Comparison of ENCODE assay signal across 1 cellular context in the genomic region with DNA sequence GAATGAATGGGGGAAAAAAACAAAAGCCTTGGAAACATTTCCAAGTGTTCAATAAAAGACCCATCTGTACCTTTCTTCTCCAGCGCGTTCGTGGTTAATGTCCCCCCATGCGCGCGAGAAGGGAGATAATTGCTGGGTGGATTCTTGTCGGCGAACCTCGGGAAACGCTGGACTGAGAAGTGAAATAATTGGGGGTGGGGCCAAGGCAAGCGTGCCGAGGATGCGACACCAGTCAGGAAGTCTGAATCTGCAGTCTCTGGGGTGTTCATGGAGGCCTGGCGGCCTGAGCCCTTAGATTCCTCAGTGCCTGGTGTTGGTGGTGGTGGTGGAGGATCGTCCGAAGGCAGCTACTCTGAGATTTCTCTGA.
TF ChIP-seq lines count a peak whose summit lies in the region.

No MANE protein-coding gene starts in this region.

TF ChIP-seq in H1, 55 proteins besides CTCF, POLR2A, EP300 and RAD21 (continued from another document):
- TF ChIP-seq, protein P1, sequence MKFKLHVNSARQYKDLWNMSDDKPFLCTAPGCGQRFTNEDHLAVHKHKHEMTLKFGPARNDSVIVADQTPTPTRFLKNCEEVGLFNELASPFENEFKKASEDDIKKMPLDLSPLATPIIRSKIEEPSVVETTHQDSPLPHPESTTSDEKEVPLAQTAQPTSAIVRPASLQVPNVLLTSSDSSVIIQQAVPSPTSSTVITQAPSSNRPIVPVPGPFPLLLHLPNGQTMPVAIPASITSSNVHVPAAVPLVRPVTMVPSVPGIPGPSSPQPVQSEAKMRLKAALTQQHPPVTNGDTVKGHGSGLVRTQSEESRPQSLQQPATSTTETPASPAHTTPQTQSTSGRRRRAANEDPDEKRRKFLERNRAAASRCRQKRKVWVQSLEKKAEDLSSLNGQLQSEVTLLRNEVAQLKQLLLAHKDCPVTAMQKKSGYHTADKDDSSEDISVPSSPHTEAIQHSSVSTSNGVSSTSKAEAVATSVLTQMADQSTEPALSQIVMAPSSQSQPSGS (IDR thresholded peaks at IDR 0.05; ENCODE audit: low read length) = no peak
- TF ChIP-seq CTBP2 (IDR thresholded peaks at IDR 0.05; ENCODE audit: borderline replicate concordance, insufficient read depth, insufficient read length, low read length) = no peak
- no peak for TF ChIP-seq ASH2L (IDR thresholded peaks at IDR 0.05; ENCODE audit: low read length)
- no peak for TF ChIP-seq BACH1 (IDR thresholded peaks at IDR 0.05; ENCODE audit: low read length)
- no peak for TF ChIP-seq KDM4A (IDR thresholded peaks at IDR 0.05; ENCODE audit: low read depth, low read length, severe bottlenecking)
TF ChIP-seq in H1: peak in this region for 0.
